Comparison of ENCODE assay signal across 8 cellular contexts in genomic region chr5:7754997-7755596, GRCh38.
DNase-seq lines count a peak whose midpoint lies in the region; ATAC-seq and TF ChIP-seq lines count a peak whose summit lies in the region.

No MANE protein-coding gene starts in this region.

- H3K9me3 Mint-ChIP-seq in CD14-positive monocyte: peaks cover 0 to 3% (median 0%) of the 10 kb centered on the region in 7 donors
- no peaks in the 10 kb centered on the region for H3K9me3 Mint-ChIP-seq in activated T-cell treated with anti-CD3 and anti-CD28 coated beads, Interleukin-2, amount 50 U/mL, for 72 hours

- TF ChIP-seq CTCF in CD14-positive monocyte (IDR thresholded peaks at IDR 0.05) (peak; percentile 81), spleen (IDR thresholded peaks at IDR 0.05 in 8 of 11, conservative IDR thresholded peaks at IDR 0.05 in 3 of 11) (peak in 8 of 11 experiments; percentile 15 to 65 (median 44)), lower leg skin (IDR thresholded peaks at IDR 0.05) (no peak)

- DNase-seq in CD14-positive monocyte (ENCODE audit: low spot score) (no peak), NCI-H460 (ENCODE audit: extremely low read depth, low read depth) (peak; percentile 37), right cardiac atrium (peak in 2 of 3 donors; percentile 60 to 63), spleen (no peak), lower leg skin (ENCODE audit: low spot score in 2 of 2) (no peak)
- DNase-seq in activated T-cell treated with anti-CD3 and anti-CD28 coated beads, Interleukin-2, amount 50 U/mL, for 72 hours: peak; percentile 45 to 65

- peaks cover 13% of the 10 kb centered on the region for H3K4me1 Mint-ChIP-seq in CD14-positive monocyte
- H3K4me1 Mint-ChIP-seq in activated T-cell treated with anti-CD3 and anti-CD28 coated beads, Interleukin-2, amount 50 U/mL, for 72 hours (ENCODE audit: low read depth): no peaks in the 10 kb centered on the region

- intact Hi-C loops in CD14-positive monocyte (cut with micrococcal nuclease): no loop called here
- intact Hi-C loops in right cardiac atrium (cut with DNase I): no loop called here
- intact Hi-C loops in spleen (cut with DNase I; ENCODE audit: low total_unique reads): no loop called here
- intact Hi-C loops in lower leg skin (cut with DNase I; ENCODE audit: low total_unique reads): loop anchor here (10.0 kb wide), 1 partner anchor 990 kb away; no protein-coding TSS in a partner anchor

- H3K4me3 ChIP-seq in right cardiac atrium (ENCODE audit: low read length) (no peak overlapping the region), spleen (no peak overlapping the region), lower leg skin (ENCODE audit: low read depth, poor library complexity, severe bottlenecking) (no peak overlapping the region)

- H3K27ac ChIP-seq in right cardiac atrium (ENCODE audit: low read length): no peak overlapping the region
- no peak overlapping the region for H3K27ac ChIP-seq in spleen

- peak overlapping the region in 2 of 7 donors; percentile 64 to 80 for H3K27ac Mint-ChIP-seq in CD14-positive monocyte
- peak overlapping the region; percentile 5 for H3K27ac Mint-ChIP-seq in activated T-cell treated with anti-CD3 and anti-CD28 coated beads, Interleukin-2, amount 50 U/mL, for 72 hours

- TF ChIP-seq POLR2A in spleen (IDR thresholded peaks at IDR 0.05) (no peak), lower leg skin (IDR thresholded peaks at IDR 0.05) (no peak)

- H3K4me1 ChIP-seq in right cardiac atrium (ENCODE audit: control insufficient read depth, insufficient read depth, low read length): no peaks in the 10 kb centered on the region
- H3K4me1 ChIP-seq in spleen: no peaks in the 10 kb centered on the region

- peaks cover 1 to 3% (median 3%) of the 10 kb centered on the region in 3 donors for H3K27me3 Mint-ChIP-seq in CD14-positive monocyte (ENCODE audit: low read depth in 3 of 3)
- H3K27me3 Mint-ChIP-seq in activated T-cell treated with anti-CD3 and anti-CD28 coated beads, Interleukin-2, amount 50 U/mL, for 72 hours (ENCODE audit: low read depth): peaks cover 40% of the 10 kb centered on the region

- 33% methylated on average over 13 of the region's 13 CpGs for WGBS in right cardiac atrium
- 43 to 58% (median 55%) methylated on average over 13 of the region's 13 CpGs for WGBS in spleen, 5 donors
- WGBS in lower leg skin, 2 donors: 52 to 67% methylated on average over 13 of the region's 13 CpGs

- no peaks in the 10 kb centered on the region for H3K36me3 Mint-ChIP-seq in CD14-positive monocyte
- H3K36me3 Mint-ChIP-seq in activated T-cell treated with anti-CD3 and anti-CD28 coated beads, Interleukin-2, amount 50 U/mL, for 72 hours (ENCODE audit: insufficient read depth in 2 of 2): no peaks in the 10 kb centered on the region

- H3K9me3 ChIP-seq in right cardiac atrium (ENCODE audit: control insufficient read depth, low read length) (peaks cover 4% of the 10 kb centered on the region), spleen (no peaks in the 10 kb centered on the region)

- peak; percentile 83 for ATAC-seq in GM18858 (IDR thresholded peaks at IDR 0.05; ENCODE audit: unreplicated experiment)
- ATAC-seq in HG03060 (IDR thresholded peaks at IDR 0.05; ENCODE audit: low read depth, unreplicated experiment): peak; percentile 72
- peak; percentile 66 to 76 for ATAC-seq in activated T-cell treated with anti-CD3 and anti-CD28 coated beads, Interleukin-2, amount 50 U/mL, for 72 hours (replicated peaks in 1 of 2)
- ATAC-seq in right cardiac atrium: peak; percentile 40 to 57

- H3K27me3 ChIP-seq in right cardiac atrium (ENCODE audit: control insufficient read depth, insufficient read depth) (no peaks in the 10 kb centered on the region), spleen (replicated peaks in 1 of 7) (peaks cover 0 to 28% (median 0%) of the 10 kb centered on the region in 7 donors)

- H3K36me3 ChIP-seq in spleen: no peaks in the 10 kb centered on the region

- peak overlapping the region in 1 of 2 donors; percentile 46 for H3K4me3 Mint-ChIP-seq in CD14-positive monocyte
- H3K4me3 Mint-ChIP-seq in activated T-cell treated with anti-CD3 and anti-CD28 coated beads, Interleukin-2, amount 50 U/mL, for 72 hours: no peak overlapping the region

Comparison
In these comparisons a context has a peak if more than half of its experiments do, and no peak if none do; other contexts are left out.
1. DNase-seq: peak in NCI-H460 (single experiment), activated T-cell treated with anti-CD3 and anti-CD28 coated beads, Interleukin-2, amount 50 U/mL, for 72 hours (2 of 2) and right cardiac atrium (2 of 3); none in CD14-positive monocyte (single experiment), spleen (single experiment) and lower leg skin (0 of 2).
2. CTCF ChIP-seq: peak in CD14-positive monocyte (single experiment) and spleen (8 of 11); none in lower leg skin (0 of 3).
3. Peak in every context shown above with its lines, with median percentiles within 50 percentile points of each other: ATAC-seq.